8 cellular contexts compared by ENCODE assay signal in genomic region chr7:100965723-100966541, GRCh38. TPM values are rescaled to one million over a fixed set of nuclear protein-coding genes. Genes with fewer than 3 reads are reported as not detected.
DNase-seq lines count a peak whose midpoint lies in the region; ATAC-seq and TF ChIP-seq lines count a peak whose summit lies in the region.

No MANE protein-coding gene starts in this region.

- TF ChIP-seq CTCF in 22Rv1 (IDR thresholded peaks at IDR 0.05) (peak; percentile 100), RWPE1 (conservative IDR thresholded peaks at IDR 0.05; ENCODE audit: low read depth) (peak; percentile 85), ascending aorta (IDR thresholded peaks at IDR 0.05) (peak; percentile 47 to 68 (median 54))

- DNase-seq in RWPE1 (ENCODE audit: low spot score) = peak; percentile 69
- DNase-seq in ascending aorta (ENCODE audit: low spot score in 2 of 2) = peak in 1 of 2 donors; percentile 73
- DNase-seq in iPS-NIHi11 (ENCODE audit: low spot score) = peak; percentile 100
- DNase-seq in stimulated activated CD4-positive, alpha-beta T cell treated with anti-CD3 and anti-CD28 coated beads, Interleukin-1b, Interleukin-23, amount 100 ng/mL, for 1 hour (ENCODE audit: low read depth in 2 of 2) = peak; percentile 32 to 63
- no peak for DNase-seq in cerebellum (ENCODE audit: low spot score)
- no peak for DNase-seq in cerebellar nuclear complex (lab: John Stamatoyannopoulos, UW)

- intact Hi-C loops in ascending aorta (cut with DNase I) = no loop called here

- CTCF ChIA-PET in RWPE1 (lab: Yijun Ruan, JAX) = interaction anchor here (0.5 to 1.1 kb wide), 8 partner anchors 8 to 92 kb away, joined by 3 to 5 read pairs (median 4); no protein-coding TSS in a partner anchor

- POLR2A ChIA-PET in RWPE1 (lab: Yijun Ruan, JAX; ENCODE audit: low non-redundant PET) = no interaction called here

- no peaks in the 10 kb centered on the region for H3K9me3 ChIP-seq in ascending aorta

- peak overlapping the region; percentile 45 to 47 for H3K4me3 ChIP-seq in ascending aorta

- H3K27me3 ChIP-seq in ascending aorta = peaks cover 22% of the 10 kb centered on the region

- H3K27ac ChIP-seq in 22Rv1 (no peak overlapping the region), RWPE1 (no peak overlapping the region), ascending aorta (no peak overlapping the region)

- H3K4me1 ChIP-seq in ascending aorta = peaks cover 4 to 6% of the 10 kb centered on the region in 2 donors

- no peaks in the 10 kb centered on the region for H3K36me3 ChIP-seq in ascending aorta

- peak; percentile 69 for ATAC-seq in GM21529 (IDR thresholded peaks at IDR 0.05; ENCODE audit: unreplicated experiment)

RNA-seq across cellular contexts. Expression of gene MUC12, which starts 3.4 kb away (rescaled TPM):
- 0.85 TPM for total RNA-seq in ascending aorta
- total RNA-seq in cerebellum = 0.18 TPM

RNA-seq across cellular contexts. Expression of gene MUC3A, which starts 16.6 kb away (rescaled TPM):
- total RNA-seq in ascending aorta (not detected), cerebellum (1.5 TPM)

RNA-seq across cellular contexts. Expression of gene MUC17, which starts 53.9 kb away (rescaled TPM):
- total RNA-seq in ascending aorta (not detected), cerebellum (under 0.01 TPM)

Comparison
In these comparisons a context has a peak if more than half of its experiments do, and no peak if none do; other contexts are left out.
1. DNase-seq: peak in RWPE1 (single experiment), iPS-NIHi11 (single experiment) and stimulated activated CD4-positive, alpha-beta T cell treated with anti-CD3 and anti-CD28 coated beads, Interleukin-1b, Interleukin-23, amount 100 ng/mL, for 1 hour (2 of 2); none in cerebellum (single experiment) and cerebellar nuclear complex (0 of 2).
2. Peak in every context shown above with its lines, with median percentiles within 50 percentile points of each other: CTCF ChIP-seq.